7 cellular contexts compared by ENCODE assay signal in genomic region chr15:68550498-68551295, GRCh38. TPM values are rescaled to one million over a fixed set of nuclear protein-coding genes. Genes with fewer than 3 reads are reported as not detected.
DNase-seq lines count a peak whose midpoint lies in the region; ATAC-seq and TF ChIP-seq lines count a peak whose summit lies in the region.

No MANE protein-coding gene starts in this region.

- BruUV-seq in mammary epithelial cell (replicated peaks; lab: Mats Ljungman, UMichigan) = no TSS peak

- no peaks in the 10 kb centered on the region for H3K36me3 ChIP-seq in mammary epithelial cell (ENCODE audit: insufficient read depth, low read length)

- H3K4me2 ChIP-seq in mammary epithelial cell (ENCODE audit: insufficient read depth, low read depth, low read length) = no peak overlapping the region

- no peaks in the 10 kb centered on the region for H3K9me3 ChIP-seq in mammary epithelial cell (replicated peaks; ENCODE audit: insufficient read depth, low read length)

- no peaks in the 10 kb centered on the region for H3K27me3 ChIP-seq in mammary epithelial cell (ENCODE audit: insufficient read depth, low read length)

- no peak overlapping the region for H3K9ac ChIP-seq in mammary epithelial cell (ENCODE audit: insufficient read depth, low read length)

- H3K4me3 ChIP-seq in mammary epithelial cell (replicated peaks in 1 of 3; ENCODE audit: insufficient read depth in 1 of 3, low read depth in 2 of 3, low read length in 3 of 3) = no peak overlapping the region

- in situ Hi-C loops in mammary epithelial cell (cut with MboI; ENCODE audit: low sequenced_read_pairs in 2 of 2) = loop anchor here (5.0 to 10.0 kb wide), 2 partner anchors 243 to 324 kb away; no protein-coding TSS in a partner anchor

- CTCF ChIA-PET in mammary epithelial cell (lab: Charles Lee; ENCODE audit: low non-redundant PET) = interaction anchor here (0.6 to 1.0 kb wide), 4 partner anchors 244 to 375 kb away, joined by 4 to 9 read pairs (median 6); no protein-coding TSS in a partner anchor

- no peaks in the 10 kb centered on the region for H3K4me1 ChIP-seq in mammary epithelial cell (ENCODE audit: insufficient read depth, low read length)

- TF ChIP-seq CTCF in GM12873 (IDR thresholded peaks at IDR 0.05; ENCODE audit: insufficient read depth, low read depth, low read length, missing control alignments) = peak; percentile 89
- peak; percentile 95 for TF ChIP-seq CTCF in VCaP (conservative IDR thresholded peaks at IDR 0.05)
- peak; percentile 82 to 89 for TF ChIP-seq CTCF in mammary epithelial cell (conservative IDR thresholded peaks at IDR 0.05 in 1 of 2, IDR thresholded peaks at IDR 0.05 in 1 of 2; ENCODE audit: extremely low read depth in 1 of 2, insufficient read depth in 1 of 2, low read depth in 1 of 2, low read length in 2 of 2)

- no peaks in the 10 kb centered on the region for H4K20me1 ChIP-seq in mammary epithelial cell (ENCODE audit: insufficient read depth, low read length)

- no peaks in the 10 kb centered on the region for H3K79me2 ChIP-seq in mammary epithelial cell (ENCODE audit: insufficient read depth, low read length)

- WGBS in mammary epithelial cell (ENCODE audit: low coverage, missing lambda C conversion rate) = 34% methylated on average over 15 of the region's 20 CpGs

- no peak overlapping the region for H2AFZ ChIP-seq in mammary epithelial cell (ENCODE audit: low read depth, low read length)

- ATAC-seq in left colon (peak; percentile 54), HG03045 (IDR thresholded peaks at IDR 0.05; ENCODE audit: unreplicated experiment) (no peak)

- peak; percentile 62 for DNase-seq in NCI-H1105 treated with DMSO at 0.1 percent for 48 hours (lab: John Stamatoyannopoulos, UW)
- DNase-seq in mammary epithelial cell = peak; percentile 37
- DNase-seq in left colon = peak in 1 of 2 donors; percentile 83
- DNase-seq in stimulated activated CD4-positive, alpha-beta T cell treated with anti-CD3 and anti-CD28 coated beads, Interleukin-4, amount 100 ng/mL, for 4 hours = peak; percentile 57 to 76

- intact Hi-C loops in mammary epithelial cell (cut with micrococcal nuclease) = loop anchor here (1.0 to 5.0 kb wide), 4 partner anchors 244 to 375 kb away; no protein-coding TSS in a partner anchor
- intact Hi-C loops in left colon (cut with DNase I, micrococcal nuclease) = loop anchor here (5.0 to 10.0 kb wide), 3 partner anchors 322 to 377 kb away; no protein-coding TSS in a partner anchor

- no peak overlapping the region for H3K27ac ChIP-seq in VCaP
- no peak overlapping the region for H3K27ac ChIP-seq in mammary epithelial cell (ENCODE audit: insufficient read depth, low read depth, low read length)

- dilution Hi-C loops in mammary epithelial cell (cut with HindIII; ENCODE audit: low sequenced_read_pairs) = no loop called here

RNA-seq across cellular contexts. Expression of gene CORO2B, which starts 28.1 kb away (rescaled TPM):
- total RNA-seq in mammary epithelial cell = 1 to 10 TPM; 3.2 to 4.3 TPM
- 2.6 TPM for polyA plus RNA-seq in mammary epithelial cell
- 2.7 TPM for polyA minus RNA-seq in mammary epithelial cell
- total RNA-seq in left colon = 1 to 10 TPM in 1 of 2 donors, under 1 TPM in 1; 0.67 to 1.6 TPM
